ENCODE assay signal across 20 cellular contexts in the genomic region with DNA sequence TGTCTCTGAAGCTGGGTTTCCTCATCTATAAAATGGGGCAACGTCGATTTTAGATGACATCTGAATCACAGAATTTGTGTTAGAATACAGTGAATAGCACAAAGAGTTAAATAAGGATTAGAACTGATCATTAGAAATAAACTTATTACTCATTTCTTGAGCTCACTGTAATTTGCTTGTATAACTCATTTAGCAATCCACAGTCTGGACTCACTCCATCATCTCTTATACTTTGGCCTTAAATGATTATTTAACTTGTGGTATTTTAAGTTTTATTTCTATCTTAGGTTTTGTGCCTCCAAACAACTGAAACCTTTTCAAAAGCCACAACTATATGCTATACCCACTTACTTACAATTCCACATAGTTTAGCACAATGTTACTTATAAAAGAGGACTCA.
"Had no signal": no experiment of that assay in that cellular context is flagged by ENCODE, and none has a peak within 500 bp of the region (broad histone marks: within the 10 kb centered on the region; RNA-seq: fewer than 3 reads in every experiment).

No MANE protein-coding gene starts in this region.

- H3K27ac ChIP-seq: dorsolateral prefrontal cortex, esophagus muscularis mucosa, heart left ventricle, ovary, right atrium auricular region, sigmoid colon, skin epidermis, stomach had no signal

- ATAC-seq: heart left ventricle; left colon; left ventricle myocardium superior; mucosa of descending colon; natural killer cell; stimulated activated naive B cell treated with anti-CD40 and anti-IgM and Interleukin-4, amounts not matched to agents 10 μg/mL and 1 μg/mL and 100 μg/mL, for 72 hours had no signal

- H3K36me3 ChIP-seq: ovary, right atrium auricular region, sigmoid colon had no signal

- H3K4me1 ChIP-seq: sigmoid colon, stomach had no signal

- H3K9me3 ChIP-seq: esophagus muscularis mucosa, heart left ventricle, mucosa of descending colon, ovary, right atrium auricular region, sigmoid colon, stomach had no signal

- H3K4me3 ChIP-seq: dorsolateral prefrontal cortex, esophagus muscularis mucosa, heart left ventricle, lung, mucosa of descending colon, ovary, right atrium auricular region, sigmoid colon, skin epidermis, stomach had no signal

- DNase-seq: cortex of kidney; dorsolateral prefrontal cortex; effector CD8-positive, alpha-beta T cell; heart left ventricle; hippocampal formation; left colon; left ventricle myocardium superior; mucosa of descending colon; natural killer cell; ovary; sigmoid colon; stimulated activated CD4-positive, alpha-beta T cell treated with anti-CD3 and anti-CD28 coated beads, Interleukin-2, amount 100 ng/mL, for 24 hours; stimulated activated CD4-positive, alpha-beta T cell treated with anti-CD3 and anti-CD28 coated beads, Interleukin-4, amount 100 ng/mL, for 4 hours; stimulated activated naive B cell treated with anti-CD40 and anti-IgM and Interleukin-4, amounts not matched to agents 10 μg/mL and 1 μg/mL and 100 μg/mL, for 72 hours; stomach; trophoblast cell had no signal

- H3K27me3 ChIP-seq: dorsolateral prefrontal cortex, esophagus muscularis mucosa, heart left ventricle, ovary, right atrium auricular region, sigmoid colon, stomach had no signal
